Comparison of ENCODE assay signal across 1 cellular context in the genomic region with DNA sequence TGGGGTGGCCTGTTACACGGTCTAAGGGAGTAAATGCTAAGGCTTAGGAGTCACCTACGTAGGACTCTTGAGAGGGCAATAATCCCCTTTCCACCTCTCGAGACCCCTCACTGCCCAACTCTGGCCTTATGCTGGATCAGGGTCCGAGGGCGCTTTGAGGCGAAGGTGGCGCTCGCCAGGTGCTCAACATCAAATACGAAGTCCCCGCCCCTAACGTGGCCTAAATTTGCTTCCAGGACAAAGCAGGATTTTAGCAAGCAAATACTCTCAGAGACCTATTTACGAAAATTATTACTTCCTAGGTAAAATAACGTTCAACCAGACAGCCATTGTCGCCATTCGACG.
TF ChIP-seq lines count a peak whose summit lies in the region.

No MANE protein-coding gene starts in this region.

TF ChIP-seq in HepG2, 621 proteins besides CTCF, POLR2A, EP300 and RAD21 (continued from another document and continues in another):
- no peak for TF ChIP-seq BCL3 (CRISPR knock-in tag; IDR thresholded peaks at IDR 0.05)
- no peak for TF ChIP-seq CREB1 (IDR thresholded peaks at IDR 0.05)
- TF ChIP-seq CREB1 (CRISPR knock-in tag; IDR thresholded peaks at IDR 0.05) = peak; percentile 81
- TF ChIP-seq ZNF879 (CRISPR knock-in tag; IDR thresholded peaks at IDR 0.05) = no peak; the same call in 1 of the 2 replicates
- TF ChIP-seq ZNF550 (CRISPR knock-in tag; IDR thresholded peaks at IDR 0.05; ENCODE audit: borderline replicate concordance) = no peak
- TF ChIP-seq, protein P1, sequence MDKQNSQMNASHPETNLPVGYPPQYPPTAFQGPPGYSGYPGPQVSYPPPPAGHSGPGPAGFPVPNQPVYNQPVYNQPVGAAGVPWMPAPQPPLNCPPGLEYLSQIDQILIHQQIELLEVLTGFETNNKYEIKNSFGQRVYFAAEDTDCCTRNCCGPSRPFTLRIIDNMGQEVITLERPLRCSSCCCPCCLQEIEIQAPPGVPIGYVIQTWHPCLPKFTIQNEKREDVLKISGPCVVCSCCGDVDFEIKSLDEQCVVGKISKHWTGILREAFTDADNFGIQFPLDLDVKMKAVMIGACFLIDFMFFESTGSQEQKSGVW (CRISPR knock-in tag; IDR thresholded peaks at IDR 0.05; ENCODE audit: borderline replicate concordance) = no peak
- no peak for TF ChIP-seq NFIC (IDR thresholded peaks at IDR 0.05; ENCODE audit: low read length)
- TF ChIP-seq, protein P2, sequence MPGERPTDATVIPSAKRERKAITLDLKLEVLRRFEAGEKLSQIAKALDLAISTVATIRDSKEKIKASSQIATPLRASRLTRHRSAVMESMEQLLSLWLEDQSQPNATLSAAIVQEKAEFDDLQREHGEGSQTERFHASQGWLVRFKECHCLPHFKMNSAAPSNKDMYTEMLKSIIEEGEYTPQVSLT (CRISPR knock-in tag; IDR thresholded peaks at IDR 0.05; ENCODE audit: borderline replicate concordance, low read depth) = 0 out of 2 replicates have a peak, but pooled peaks have one; percentile 21
- TF ChIP-seq, protein P3, sequence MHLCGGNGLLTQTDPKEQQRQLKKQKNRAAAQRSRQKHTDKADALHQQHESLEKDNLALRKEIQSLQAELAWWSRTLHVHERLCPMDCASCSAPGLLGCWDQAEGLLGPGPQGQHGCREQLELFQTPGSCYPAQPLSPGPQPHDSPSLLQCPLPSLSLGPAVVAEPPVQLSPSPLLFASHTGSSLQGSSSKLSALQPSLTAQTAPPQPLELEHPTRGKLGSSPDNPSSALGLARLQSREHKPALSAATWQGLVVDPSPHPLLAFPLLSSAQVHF (CRISPR knock-in tag; IDR thresholded peaks at IDR 0.05) = peak; percentile 77; the same call in 1 of the 2 replicates
- no peak for TF ChIP-seq NKX3-1 (CRISPR knock-in tag; IDR thresholded peaks at IDR 0.05)
- no peak for TF ChIP-seq ZBTB46 (CRISPR knock-in tag; IDR thresholded peaks at IDR 0.05; ENCODE audit: borderline replicate concordance)
- no peak for TF ChIP-seq ZNF382 (CRISPR knock-in tag; IDR thresholded peaks at IDR 0.05; ENCODE audit: borderline replicate concordance)
- no peak for TF ChIP-seq ZNF564 (CRISPR knock-in tag; IDR thresholded peaks at IDR 0.05)
- TF ChIP-seq CHD4 (IDR thresholded peaks at IDR 0.05; ENCODE audit: borderline replicate concordance, low read length) = peak; percentile 98
- TF ChIP-seq ZFP90 (CRISPR knock-in tag; IDR thresholded peaks at IDR 0.05; ENCODE audit: borderline replicate concordance) = no peak
- TF ChIP-seq SIX1 (CRISPR knock-in tag; IDR thresholded peaks at IDR 0.05; ENCODE audit: borderline replicate concordance) = no peak
- TF ChIP-seq, protein P4, sequence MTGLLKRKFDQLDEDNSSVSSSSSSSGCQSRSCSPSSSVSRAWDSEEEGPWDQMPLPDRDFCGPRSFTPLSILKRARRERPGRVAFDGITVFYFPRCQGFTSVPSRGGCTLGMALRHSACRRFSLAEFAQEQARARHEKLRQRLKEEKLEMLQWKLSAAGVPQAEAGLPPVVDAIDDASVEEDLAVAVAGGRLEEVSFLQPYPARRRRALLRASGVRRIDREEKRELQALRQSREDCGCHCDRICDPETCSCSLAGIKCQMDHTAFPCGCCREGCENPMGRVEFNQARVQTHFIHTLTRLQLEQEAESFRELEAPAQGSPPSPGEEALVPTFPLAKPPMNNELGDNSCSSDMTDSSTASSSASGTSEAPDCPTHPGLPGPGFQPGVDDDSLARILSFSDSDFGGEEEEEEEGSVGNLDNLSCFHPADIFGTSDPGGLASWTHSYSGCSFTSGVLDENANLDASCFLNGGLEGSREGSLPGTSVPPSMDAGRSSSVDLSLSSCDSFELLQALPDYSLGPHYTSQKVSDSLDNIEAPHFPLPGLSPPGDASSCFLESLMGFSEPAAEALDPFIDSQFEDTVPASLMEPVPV (CRISPR knock-in tag; IDR thresholded peaks at IDR 0.05) = no peak; the same call in 1 of the 2 replicates
- 0 out of 2 replicates have a peak, but pooled peaks have one; percentile 3 for TF ChIP-seq ZNF101 (CRISPR knock-in tag; IDR thresholded peaks at IDR 0.05; ENCODE audit: borderline replicate concordance, low read depth)
- peak; percentile 80; the same call in 1 of the 2 replicates for TF ChIP-seq PHF21A (CRISPR knock-in tag; IDR thresholded peaks at IDR 0.05)
- no peak for TF ChIP-seq MNT (IDR thresholded peaks at IDR 0.05)
- 0 out of 2 replicates have a peak, but pooled peaks have one; percentile 28 for TF ChIP-seq ZNF558 (CRISPR knock-in tag; IDR thresholded peaks at IDR 0.05; ENCODE audit: borderline replicate concordance)
- no peak for TF ChIP-seq SRSF9 (IDR thresholded peaks at IDR 0.05; ENCODE audit: borderline replicate concordance, insufficient read depth, low read depth, low read length, poor library complexity, severe bottlenecking)
- no peak for TF ChIP-seq ZNF839 (CRISPR knock-in tag; IDR thresholded peaks at IDR 0.05; ENCODE audit: borderline replicate concordance)
- TF ChIP-seq NFAT5 (CRISPR knock-in tag; IDR thresholded peaks at IDR 0.05) = no peak
- TF ChIP-seq HNF4G (IDR thresholded peaks at IDR 0.05; ENCODE audit: borderline replicate concordance, low read depth, low read length) = no peak
- no peak for TF ChIP-seq HNF4G (CRISPR knock-in tag; IDR thresholded peaks at IDR 0.05; ENCODE audit: borderline replicate concordance, low read depth)
- TF ChIP-seq, protein P5, sequence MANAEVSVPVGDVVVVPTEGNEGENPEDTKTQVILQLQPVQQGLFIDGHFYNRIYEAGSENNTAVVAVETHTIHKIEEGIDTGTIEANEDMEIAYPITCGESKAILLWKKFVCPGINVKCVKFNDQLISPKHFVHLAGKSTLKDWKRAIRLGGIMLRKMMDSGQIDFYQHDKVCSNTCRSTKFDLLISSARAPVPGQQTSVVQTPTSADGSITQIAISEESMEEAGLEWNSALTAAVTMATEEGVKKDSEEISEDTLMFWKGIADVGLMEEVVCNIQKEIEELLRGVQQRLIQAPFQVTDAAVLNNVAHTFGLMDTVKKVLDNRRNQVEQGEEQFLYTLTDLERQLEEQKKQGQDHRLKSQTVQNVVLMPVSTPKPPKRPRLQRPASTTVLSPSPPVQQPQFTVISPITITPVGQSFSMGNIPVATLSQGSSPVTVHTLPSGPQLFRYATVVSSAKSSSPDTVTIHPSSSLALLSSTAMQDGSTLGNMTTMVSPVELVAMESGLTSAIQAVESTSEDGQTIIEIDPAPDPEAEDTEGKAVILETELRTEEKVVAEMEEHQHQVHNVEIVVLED (CRISPR knock-in tag; IDR thresholded peaks at IDR 0.05; ENCODE audit: borderline replicate concordance) = no peak
- TF ChIP-seq ZNF761 (CRISPR knock-in tag; conservative IDR thresholded peaks at IDR 0.05) = 0 out of 2 replicates have a peak, but pooled peaks have one; percentile 68
- TF ChIP-seq ZNF205 (CRISPR knock-in tag; IDR thresholded peaks at IDR 0.05) = no peak
- TF ChIP-seq TCF7L2 (IDR thresholded peaks at IDR 0.05; ENCODE audit: low read depth, low read length) = no peak
- 0 out of 2 replicates have a peak, but pooled peaks have one; percentile 13 for TF ChIP-seq PRDM10 (CRISPR knock-in tag; IDR thresholded peaks at IDR 0.05; ENCODE audit: low read depth)
- peak; percentile 76; the same call in 1 of the 2 replicates for TF ChIP-seq ELF4 (CRISPR knock-in tag; IDR thresholded peaks at IDR 0.05; ENCODE audit: borderline replicate concordance)
